In genomic region chr11:45339754-45340519, GRCh38 we compare ENCODE assay signal across 8 cellular contexts. TPM values are rescaled to one million over a fixed set of nuclear protein-coding genes. Genes with fewer than 3 reads are reported as not detected.
DNase-seq lines count a peak whose midpoint lies in the region; ATAC-seq and TF ChIP-seq lines count a peak whose summit lies in the region.

No MANE protein-coding gene starts in this region.

- TF ChIP-seq CTCF in choroid plexus epithelial cell (conservative IDR thresholded peaks at IDR 0.05; ENCODE audit: low read depth, low read length), result peak; percentile 85

- ATAC-seq in GM19324 (IDR thresholded peaks at IDR 0.05; ENCODE audit: low FRiP score, unreplicated experiment), result peak; percentile 90
- peak; percentile 97 for ATAC-seq in HG03439 (IDR thresholded peaks at IDR 0.05; ENCODE audit: unreplicated experiment)
- peak; percentile 100 for ATAC-seq in left lobe of liver

- DNase-seq in C1 segment of cervical spinal cord (lab: John Stamatoyannopoulos, UW) (peak in 13 of 14 donors; percentile 33 to 87 (median 74)), NCI-H510A treated with DMSO at 0.1 percent for 48 hours (lab: John Stamatoyannopoulos, UW) (peak; percentile 33), choroid plexus epithelial cell (ENCODE audit: low read depth) (peak; percentile 87), left lobe of liver (ENCODE audit: low spot score) (peak; percentile 92)
- peak; percentile 90 to 94 for DNase-seq in activated CD4-positive, alpha-beta T cell treated with anti-CD3 and anti-CD28 coated beads for 4 hours
- peak; percentile 96 for DNase-seq in stimulated activated CD4-positive, alpha-beta T cell treated with anti-CD3 and anti-CD28 coated beads, Interleukin-2, amount 100 ng/mL, for 48 hours

- H3K4me3 ChIP-seq in choroid plexus epithelial cell (ENCODE audit: low read depth, low read length), result no peak overlapping the region

RNA-seq across cellular contexts. Expression of gene SYT13, which starts 53.8 kb away (rescaled TPM):
- total RNA-seq in left lobe of liver, result 0.50 TPM

Comparison
In these comparisons a context has a peak if more than half of its experiments do, and no peak if none do; other contexts are left out.
1. DNase-seq: peak in every context shown above with its lines; median percentile 96 in stimulated activated CD4-positive, alpha-beta T cell treated with anti-CD3 and anti-CD28 coated beads, Interleukin-2, amount 100 ng/mL, for 48 hours; 92 in activated CD4-positive, alpha-beta T cell treated with anti-CD3 and anti-CD28 coated beads for 4 hours; 92 in left lobe of liver; 87 in choroid plexus epithelial cell; 74 in C1 segment of cervical spinal cord; 33 in NCI-H510A treated with DMSO at 0.1 percent for 48 hours.